9 cellular contexts compared by ENCODE assay signal in genomic region chrX:3143043-3143799, GRCh38.
DNase-seq lines count a peak whose midpoint lies in the region; ATAC-seq and TF ChIP-seq lines count a peak whose summit lies in the region.
"Had no signal": no experiment of that assay in that cellular context is flagged by ENCODE, and none has a peak within 500 bp of the region (broad histone marks: within the 10 kb centered on the region; RNA-seq: fewer than 3 reads in every experiment).

No MANE protein-coding gene starts in this region.

- H3K27ac ChIP-seq in breast epithelium = no peak overlapping the region
- H3K27ac ChIP-seq in IMR-90 (ENCODE audit: insufficient read depth, low read length) = no peak overlapping the region
- H3K27ac ChIP-seq in coronary artery = no peak overlapping the region

- in situ Hi-C loops in IMR-90 (cut with MboI; ENCODE audit: low sequenced_read_pairs) = no loop called here

- no peak for TF ChIP-seq POLR2A in breast epithelium (IDR thresholded peaks at IDR 0.05)
- TF ChIP-seq POLR2A in IMR-90 (IDR thresholded peaks at IDR 0.05; ENCODE audit: low read depth, low read length) = no peak

- H3K27ac Mint-ChIP-seq in MCF 10A (ENCODE audit: low read depth, unreplicated experiment) = peak overlapping the region; percentile 81
- peak overlapping the region; percentile 75 for H3K27ac Mint-ChIP-seq in activated CD4-positive, alpha-beta memory T cell treated with anti-CD3 and anti-CD28 coated beads, Interleukin-2, amount 10 ng/mL, durations not matched to agents 7 days and 5 days

- H3K14ac ChIP-seq in IMR-90 (replicated peaks; ENCODE audit: low read depth, low read length) = peak overlapping the region; percentile 72

- no peak overlapping the region for H3K4me3 ChIP-seq in breast epithelium
- no peak overlapping the region for H3K4me3 ChIP-seq in IMR-90 (ENCODE audit: insufficient read depth, low read depth, low read length)
- no peak overlapping the region for H3K4me3 ChIP-seq in coronary artery

- no peaks in the 10 kb centered on the region for H3K36me3 Mint-ChIP-seq in MCF 10A (ENCODE audit: insufficient read depth, unreplicated experiment)
- H3K36me3 Mint-ChIP-seq in activated CD4-positive, alpha-beta memory T cell treated with anti-CD3 and anti-CD28 coated beads, Interleukin-2, amount 10 ng/mL, durations not matched to agents 7 days and 5 days (ENCODE audit: low read depth) = peaks cover 11% of the 10 kb centered on the region

- POLR2A ChIA-PET in MCF 10A (lab: Yijun Ruan, JAX) (no interaction called here), IMR-90 (lab: Charles Lee; ENCODE audit: unreplicated experiment) (no interaction called here)
- POLR2A ChIA-PET in activated CD4-positive, alpha-beta memory T cell treated with anti-CD3 and anti-CD28 coated beads, Interleukin-2, amount 10 ng/mL, durations not matched to agents 7 days and 5 days (lab: Charles Lee) = no interaction called here

- H2AK9ac ChIP-seq in IMR-90 (replicated peaks; ENCODE audit: low read depth, low read length, poor library complexity) = no peak overlapping the region

- no peaks in the 10 kb centered on the region for H4K20me1 ChIP-seq in IMR-90 (ENCODE audit: insufficient read depth, low read length)

- H3K4me3 Mint-ChIP-seq in MCF 10A (ENCODE audit: unreplicated experiment) = no peak overlapping the region
- H3K4me3 Mint-ChIP-seq in activated CD4-positive, alpha-beta memory T cell treated with anti-CD3 and anti-CD28 coated beads, Interleukin-2, amount 10 ng/mL, durations not matched to agents 7 days and 5 days = peak overlapping the region; percentile 10

- H3K18ac ChIP-seq in IMR-90 (ENCODE audit: low read depth, low read length) = peak overlapping the region; percentile 57; the same call in 1 of the 2 replicates

- H4K91ac ChIP-seq in IMR-90 (ENCODE audit: insufficient read depth, low read depth, low read length) = peak overlapping the region; percentile 70

- peak overlapping the region; percentile 77 for H2BK120ac ChIP-seq in IMR-90 (ENCODE audit: low read depth, low read length)

- H3K9me1 ChIP-seq in IMR-90 (ENCODE audit: insufficient read depth, low read length) = peaks cover 11% of the 10 kb centered on the region

- no peak overlapping the region for H3K9ac ChIP-seq in IMR-90 (ENCODE audit: low read depth, low read length)

- H3K4me1 ChIP-seq in breast epithelium = no peaks in the 10 kb centered on the region
- H3K4me1 ChIP-seq in IMR-90 (ENCODE audit: control insufficient read depth, insufficient read depth, low read length) = peaks cover 5% of the 10 kb centered on the region

- no peak overlapping the region for H3K4me2 ChIP-seq in IMR-90 (ENCODE audit: low read depth, low read length)

- H4K8ac ChIP-seq in IMR-90 (ENCODE audit: low read depth in 2 of 2, low read length in 2 of 2) = peak overlapping the region; percentile 84 to 92

- no peak overlapping the region for H3K56ac ChIP-seq in IMR-90 (ENCODE audit: extremely low read depth, insufficient read depth, low read length)

- H3K23ac ChIP-seq in IMR-90 (ENCODE audit: low read depth, low read length) = no peak overlapping the region

- TF ChIP-seq CTCF in MCF 10A (IDR thresholded peaks at IDR 0.05; ENCODE audit: unreplicated experiment) (no peak), breast epithelium (IDR thresholded peaks at IDR 0.05) (no peak), IMR-90 (conservative IDR thresholded peaks at IDR 0.05; ENCODE audit: low read depth, low read length) (no peak), coronary artery (IDR thresholded peaks at IDR 0.05) (no peak)

- H3K9me3 ChIP-seq in breast epithelium (no peaks in the 10 kb centered on the region), IMR-90 (ENCODE audit: control insufficient read depth, insufficient read depth, low read length) (no peaks in the 10 kb centered on the region; the same call in 1 of the 2 replicates)

- H3K4me1 Mint-ChIP-seq in MCF 10A (ENCODE audit: insufficient read depth, unreplicated experiment) = peaks cover 36% of the 10 kb centered on the region
- H3K4me1 Mint-ChIP-seq in activated CD4-positive, alpha-beta memory T cell treated with anti-CD3 and anti-CD28 coated beads, Interleukin-2, amount 10 ng/mL, durations not matched to agents 7 days and 5 days = peaks cover 18% of the 10 kb centered on the region

- peak overlapping the region; percentile 83 for H3K4ac ChIP-seq in IMR-90 (ENCODE audit: low read depth, low read length)

- H3K36me3 ChIP-seq in breast epithelium = no peaks in the 10 kb centered on the region
- H3K36me3 ChIP-seq in IMR-90 (ENCODE audit: control insufficient read depth, insufficient read depth, low read length) = no peaks in the 10 kb centered on the region

- H3K27me3 Mint-ChIP-seq in MCF 10A (ENCODE audit: insufficient read depth, unreplicated experiment) = peaks cover 41% of the 10 kb centered on the region
- H3K27me3 Mint-ChIP-seq in activated CD4-positive, alpha-beta memory T cell treated with anti-CD3 and anti-CD28 coated beads, Interleukin-2, amount 10 ng/mL, durations not matched to agents 7 days and 5 days = no peaks in the 10 kb centered on the region

- ATAC-seq in IMR-90 (ENCODE audit: low read depth) (no peak), HG02642 (IDR thresholded peaks at IDR 0.05; ENCODE audit: poor library complexity, unreplicated experiment) (no peak)
- peak; percentile 59 for ATAC-seq in stimulated activated naive CD8-positive, alpha-beta T cell treated with anti-CD3 and anti-CD28 coated beads, Interleukin-15, Interleukin-2, amounts not matched to agents 100 U/mL and 50 U/mL, for 24 hours

- WGBS in IMR-90 (ENCODE audit: extremely low coverage in 2 of 2, insufficient read length in 1 of 2), 2 experiments = 72% methylated on average over 4 of the region's 4 CpGs; no CpG with 5 or more reads in 1 of the 2 experiments

- peak overlapping the region; percentile 87 for H2AFZ ChIP-seq in IMR-90 (replicated peaks; ENCODE audit: low read length, poor library complexity)

- peak overlapping the region; percentile 76; the same call in 1 of the 2 replicates for H2BK20ac ChIP-seq in IMR-90 (ENCODE audit: low read depth, low read length)

- no peaks in the 10 kb centered on the region for H3K79me1 ChIP-seq in IMR-90 (ENCODE audit: low read depth in 1 of 2, low read length in 2 of 2)

- H2AK5ac ChIP-seq in IMR-90 (ENCODE audit: low read depth, low read length) = peak overlapping the region; percentile 85

- H3K27me3 ChIP-seq in breast epithelium (peaks cover 0 to 7% of the 10 kb centered on the region in 2 donors), IMR-90 (ENCODE audit: control insufficient read depth, insufficient read depth, low read length) (no peaks in the 10 kb centered on the region)

- H4K5ac ChIP-seq in IMR-90 (ENCODE audit: low read depth, low read length) = peak overlapping the region; percentile 31

- H2BK5ac ChIP-seq in IMR-90 (ENCODE audit: low read depth, low read length, poor library complexity, severe bottlenecking) = peak overlapping the region; percentile 45

- intact Hi-C loops in MCF 10A (cut with micrococcal nuclease) (no loop called here), breast epithelium (cut with DNase I; ENCODE audit: low total_unique reads) (no loop called here), IMR-90 (cut with micrococcal nuclease) (no loop called here)

- dilution Hi-C loops in IMR-90 (cut with HindIII; ENCODE audit: low sequenced_read_pairs, unreplicated experiment) = no loop called here

- DNase-seq in MCF 10A (ENCODE audit: unreplicated experiment) (no peak), breast epithelium (ENCODE audit: low spot score in 2 of 2) (no peak), IMR-90 (no peak), coronary artery (ENCODE audit: low spot score) (no peak), middle frontal gyrus (ENCODE audit: extremely low spot score, low spot score) (no peak)
- no peak for DNase-seq in activated CD4-positive, alpha-beta memory T cell treated with anti-CD3 and anti-CD28 coated beads, Interleukin-2, amount 10 ng/mL, durations not matched to agents 7 days and 5 days
- DNase-seq in stimulated activated naive CD8-positive, alpha-beta T cell treated with anti-CD3 and anti-CD28 coated beads, Interleukin-15, Interleukin-2, amounts not matched to agents 100 U/mL and 50 U/mL, for 24 hours = peak; percentile 2
- DNase-seq: NCI-H187 treated with DMSO at 0.1 percent for 48 hours had no signal

- peak overlapping the region; percentile 88; the same call in 2 of the 3 replicates for H2BK15ac ChIP-seq in IMR-90 (ENCODE audit: low read depth, low read length)

- BruUV-seq in MCF 10A (replicated peaks; lab: Mats Ljungman, UMichigan) (no TSS peak), IMR-90 (replicated peaks; lab: Mats Ljungman, UMichigan) (no TSS peak)

- no peak for TF ChIP-seq RAD21 in IMR-90 (IDR thresholded peaks at IDR 0.05; ENCODE audit: low read length)

- peaks cover 19% of the 10 kb centered on the region for H3K9me3 Mint-ChIP-seq in MCF 10A (ENCODE audit: unreplicated experiment)
- peaks cover 11% of the 10 kb centered on the region for H3K9me3 Mint-ChIP-seq in activated CD4-positive, alpha-beta memory T cell treated with anti-CD3 and anti-CD28 coated beads, Interleukin-2, amount 10 ng/mL, durations not matched to agents 7 days and 5 days

- CTCF ChIA-PET in MCF 10A (lab: Yijun Ruan, JAX) = no interaction called here
- CTCF ChIA-PET in IMR-90 (lab: Yijun Ruan, JAX) = no interaction called here
- CTCF ChIA-PET in activated CD4-positive, alpha-beta memory T cell treated with anti-CD3 and anti-CD28 coated beads, Interleukin-2, amount 10 ng/mL, durations not matched to agents 7 days and 5 days (lab: Charles Lee) = no interaction called here

TF ChIP-seq in IMR-90, 13 proteins besides CTCF, POLR2A, EP300 and RAD21 (continues in another document):
- TF ChIP-seq FOS (IDR thresholded peaks at IDR 0.05; ENCODE audit: low read depth, low read length) (no peak), BHLHE40 (IDR thresholded peaks at IDR 0.05; ENCODE audit: low read depth, low read length) (no peak), RFX5 (IDR thresholded peaks at IDR 0.05; ENCODE audit: low read depth, low read length) (no peak), ELK1 (IDR thresholded peaks at IDR 0.05; ENCODE audit: borderline replicate concordance, low read depth, low read length) (no peak), MAZ (IDR thresholded peaks at IDR 0.05; ENCODE audit: borderline replicate concordance, low read depth, low read length) (no peak), MXI1 (IDR thresholded peaks at IDR 0.05; ENCODE audit: borderline replicate concordance, low read depth, low read length) (no peak), CEBPB (IDR thresholded peaks at IDR 0.05; ENCODE audit: low read depth, low read length) (no peak), RCOR1 (IDR thresholded peaks at IDR 0.05; ENCODE audit: insufficient replicate concordance, low read length) (no peak), CHD1 (IDR thresholded peaks at IDR 0.05; ENCODE audit: low read depth, low read length) (no peak)
